In the genomic region with DNA sequence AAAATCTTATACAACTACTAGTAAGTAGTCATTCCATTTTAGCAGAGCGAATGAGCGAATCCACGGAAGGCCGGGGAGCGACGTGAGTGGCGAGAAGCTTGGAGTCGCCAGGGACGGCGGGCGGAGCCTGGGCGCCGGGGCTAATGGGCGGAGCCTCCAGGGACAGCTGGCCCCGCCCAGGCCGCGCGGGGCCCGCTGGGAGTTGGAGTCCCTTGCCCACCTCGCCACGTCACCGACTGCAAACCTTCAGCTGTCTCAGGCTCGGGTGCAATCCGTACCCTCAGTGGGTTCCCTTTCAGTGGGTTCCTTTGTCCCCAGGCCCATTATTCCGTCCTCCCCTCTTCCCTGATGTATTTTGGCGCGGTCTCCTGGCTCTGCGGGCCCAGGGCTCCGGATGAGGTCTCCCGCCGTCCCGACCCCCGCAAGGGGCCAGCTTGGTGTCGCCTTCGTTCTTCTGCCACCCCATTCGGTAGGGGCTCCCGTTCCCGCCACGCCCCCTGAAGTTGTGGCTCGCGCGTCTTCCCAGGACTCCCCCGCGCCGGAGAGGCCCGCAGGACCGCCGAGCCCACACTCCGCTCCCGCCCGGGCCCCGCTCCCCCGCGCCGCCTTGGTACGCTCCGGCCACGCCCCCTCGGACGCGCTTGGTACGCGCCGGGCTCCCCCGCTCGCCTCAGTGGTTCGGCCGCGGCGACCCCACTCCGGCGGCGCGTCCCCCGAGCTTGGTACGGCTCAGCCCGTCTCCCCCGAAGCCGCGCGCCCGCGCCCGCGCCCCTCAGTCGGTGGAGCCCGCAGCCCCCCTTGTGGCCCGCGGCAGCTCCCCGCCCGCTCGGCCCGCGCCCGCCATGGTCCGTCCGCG, we compare ENCODE assay signal across 8 cellular contexts. TPM values are rescaled to one million over a fixed set of nuclear protein-coding genes. Genes with fewer than 3 reads are reported as not detected.
DNase-seq lines count a peak whose midpoint lies in the region; ATAC-seq, FAIRE-seq and TF ChIP-seq lines count a peak whose summit lies in the region.

A gene (plus strand): TSS at position 673 of the 856 bp plus-strand sequence.

- H3K9me3 Mint-ChIP-seq in central memory CD8-positive, alpha-beta T cell, result peaks cover 5% of the 10 kb centered on the region

- peak within 1 kb of the TSS; percentile 98 to 99 for H3K27ac ChIP-seq in kidney (ENCODE audit: low read depth in 2 of 2, low read length in 2 of 2)

- peaks cover 9 to 17% of the 10 kb centered on the region in 2 donors for H3K4me1 ChIP-seq in kidney (ENCODE audit: control insufficient read depth in 1 of 2, insufficient read depth in 1 of 2, low read depth in 1 of 2, low read length in 2 of 2)

- ATAC-seq in GM19025 (IDR thresholded peaks at IDR 0.05; ENCODE audit: low read depth, unreplicated experiment) (peak; percentile 69), HG03342 (IDR thresholded peaks at IDR 0.05; ENCODE audit: unreplicated experiment) (peak; percentile 61)
- ATAC-seq in activated CD4-positive, CD25-positive, alpha-beta regulatory T cell treated with anti-CD3 and anti-CD28 coated beads, Interleukin-2, amount 50 U/mL, for 24 hours, result peak; percentile 86
- ATAC-seq in central memory CD8-positive, alpha-beta T cell (replicated peaks; ENCODE audit: extremely low read depth, poor library complexity, severe bottlenecking), result peak; percentile 89

- FAIRE-seq in kidney (lab: Jason Lieb, UNC), result no peak

- no peaks in the 10 kb centered on the region for H3K27me3 Mint-ChIP-seq in central memory CD8-positive, alpha-beta T cell

- DNase-seq in AG08395 (ENCODE audit: low spot score) (peak; percentile 98), NCI-H446 (lab: John Stamatoyannopoulos, UW) (peak; percentile 91 to 98), kidney (peak; percentile 96)
- peak; percentile 78 to 86 for DNase-seq in central memory CD8-positive, alpha-beta T cell (ENCODE audit: low spot score in 2 of 2)
- peak; percentile 78 to 82 for DNase-seq in stimulated activated CD4-positive, alpha-beta T cell treated with anti-CD3 and anti-CD28 coated beads, Interleukin-15, amount 100 ng/mL, for 1 hour (ENCODE audit: low read depth in 1 of 2, low spot score in 1 of 2)

- H3K4me3 Mint-ChIP-seq in central memory CD8-positive, alpha-beta T cell, result peak within 1 kb of the TSS; percentile 85

- TF ChIP-seq CTCF in kidney (IDR thresholded peaks at IDR 0.05; ENCODE audit: borderline replicate concordance, extremely low read depth, insufficient read depth), result no peak

- peak within 1 kb of the TSS; percentile 87 to 91 for H3K4me3 ChIP-seq in kidney (ENCODE audit: low read length in 2 of 2)

- H3K9me3 ChIP-seq in kidney (ENCODE audit: control insufficient read depth in 1 of 2, low read length in 2 of 2), result no peaks in the 10 kb centered on the region

- peaks cover 5 to 6% of the 10 kb centered on the region in 2 donors for H3K36me3 ChIP-seq in kidney (ENCODE audit: control insufficient read depth in 1 of 2, insufficient read depth in 2 of 2, low read length in 2 of 2)

- H3K9ac ChIP-seq in kidney (ENCODE audit: low read length in 2 of 2), result peak within 1 kb of the TSS; percentile 85 to 94

- intact Hi-C loops in kidney (cut with DNase I), result no loop called here

- H3K36me3 Mint-ChIP-seq in central memory CD8-positive, alpha-beta T cell (ENCODE audit: insufficient read depth), result peaks cover 14% of the 10 kb centered on the region

- peak within 1 kb of the TSS; percentile 74 for H3K27ac Mint-ChIP-seq in central memory CD8-positive, alpha-beta T cell (ENCODE audit: low read depth)

- peaks cover 38% of the 10 kb centered on the region for H3K4me1 Mint-ChIP-seq in central memory CD8-positive, alpha-beta T cell

RNA-seq across cellular contexts. Expression of the gene that starts here (rescaled TPM):
- 118 TPM for total RNA-seq in kidney
- 235 TPM for polyA plus RNA-seq in kidney (ENCODE audit: insufficient read depth, low read depth, low replicate concordance)

Comparison
In these comparisons a context has a peak if more than half of its experiments do, and no peak if none do; other contexts are left out.
1. Peak in every context shown above with its lines: DNase-seq, ATAC-seq, H3K4me3 ChIP-seq and H3K27ac ChIP-seq.